Comparison of ENCODE assay signal across 22 cellular contexts in the genomic region with DNA sequence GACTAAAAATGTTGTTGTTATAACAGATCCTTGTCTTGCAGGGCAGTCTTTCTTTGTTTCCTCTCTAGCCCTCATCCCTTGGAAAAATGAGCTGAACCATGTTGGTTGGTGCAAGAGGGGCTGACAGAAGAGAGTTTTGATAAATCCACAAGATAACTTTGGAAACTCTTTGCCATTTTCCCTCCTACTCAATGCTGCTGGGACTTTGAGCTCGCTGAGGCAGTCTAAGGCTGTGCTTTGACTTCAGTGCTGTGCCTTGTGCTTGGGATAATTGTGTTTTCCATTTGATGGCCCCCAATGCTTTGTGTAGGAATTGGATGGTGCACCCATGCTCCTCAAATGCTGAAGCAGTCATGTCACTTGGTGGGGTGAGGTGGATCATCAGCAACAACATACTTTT. TPM values are rescaled to one million over a fixed set of nuclear protein-coding genes. Genes with fewer than 3 reads are reported as not detected.
DNase-seq lines count a peak whose midpoint lies in the region; FAIRE-seq and TF ChIP-seq lines count a peak whose summit lies in the region.
"Had no signal": no experiment of that assay in that cellular context is flagged by ENCODE, and none has a peak within 500 bp of the region (broad histone marks: within the 10 kb centered on the region; RNA-seq: fewer than 3 reads in every experiment).

No MANE protein-coding gene starts in this region.

- H3K4ac ChIP-seq in H1 (replicated peaks; ENCODE audit: insufficient read length, low read depth, low read length) (no peak overlapping the region), trophoblast cell (ENCODE audit: low read depth, low read length) (no peak overlapping the region)

- H2AK5ac ChIP-seq in H1 (ENCODE audit: low read depth, low read length) (no peak overlapping the region), trophoblast cell (ENCODE audit: low read length) (no peak overlapping the region)

- CTCF ChIA-PET in H1 (lab: Charles Lee; ENCODE audit: partially characterized antibody): interaction anchor here (1.3 to 2.0 kb wide), 2 partner anchors 10 to 14 kb away, joined by 3 to 8 read pairs; no protein-coding TSS in a partner anchor

- H4K5ac ChIP-seq in H1 (ENCODE audit: insufficient read length, low read depth, low read length): no peak overlapping the region

- no peak overlapping the region for H3K27ac ChIP-seq in H1 (ENCODE audit: low read depth, low read length)
- no peak overlapping the region for H3K27ac ChIP-seq in trophoblast cell (ENCODE audit: low read depth, low read length)
- H3K27ac ChIP-seq: 22Rv1; A549; BLaER1 treated with 17β-estradiol and CSF1 and Interleukin-3, amounts not matched to agents 10 nM and 100 nM; C4-2B had no signal

- no peak overlapping the region for H2AFZ ChIP-seq in H1 (ENCODE audit: low read length)
- no peak overlapping the region for H2AFZ ChIP-seq in trophoblast cell (ENCODE audit: insufficient read depth, low read length, poor library complexity)

- H3K14ac ChIP-seq in H1 (ENCODE audit: insufficient read length) (peak overlapping the region; percentile 83), trophoblast cell (ENCODE audit: low read length) (no peak overlapping the region)

- H3K23ac ChIP-seq in H1 (ENCODE audit: insufficient read length): peak overlapping the region; percentile 38
- H3K23ac ChIP-seq in trophoblast cell (ENCODE audit: low read length): peak overlapping the region; percentile 48

- H4K20me1 ChIP-seq in H1 (replicated peaks in 1 of 2; ENCODE audit: control insufficient read depth in 1 of 2, insufficient read depth in 2 of 2, low read length in 2 of 2): peaks cover 0 to 1% of the 10 kb centered on the region in 2 experiments

- H3K27ac Mint-ChIP-seq in T-helper 1 cell treated with Interleukin-12 subunit alpha and Interleukin-12 subunit beta and Interleukin-4 antibody, amounts not matched to agents 30 μg/mL and 1 μg/mL, for 36 hours: peak overlapping the region; percentile 45
- no peak overlapping the region for H3K27ac Mint-ChIP-seq in immature natural killer cell
- H3K27ac Mint-ChIP-seq: B cell; CD4-positive, alpha-beta T cell; CD8-positive, alpha-beta T cell had no signal

- H3K4me1 ChIP-seq in H1 (replicated peaks in 1 of 4; ENCODE audit: control insufficient read depth in 3 of 4, insufficient read depth in 4 of 4, low read length in 3 of 4): peaks cover 0 to 3% (median 1%) of the 10 kb centered on the region in 4 experiments; a peak in 3 of 7 replicates
- peaks cover 5% of the 10 kb centered on the region in 2 experiments for H3K4me1 ChIP-seq in trophoblast cell (ENCODE audit: control insufficient read depth in 1 of 2, insufficient read depth in 2 of 2, low read length in 2 of 2)
- H3K4me1 ChIP-seq: Caco-2 had no signal

- no peak overlapping the region for H3K4me3 Mint-ChIP-seq in T-helper 1 cell treated with Interleukin-12 subunit alpha and Interleukin-12 subunit beta and Interleukin-4 antibody, amounts not matched to agents 30 μg/mL and 1 μg/mL, for 36 hours
- H3K4me3 Mint-ChIP-seq in immature natural killer cell: no peak overlapping the region
- H3K4me3 Mint-ChIP-seq: B cell; CD4-positive, alpha-beta T cell; CD8-positive, alpha-beta T cell had no signal

- H3K9ac ChIP-seq in H1 (replicated peaks in 1 of 4; ENCODE audit: extremely low read depth in 1 of 4, low read depth in 3 of 4, low read length in 3 of 4) (no peak overlapping the region), trophoblast cell (ENCODE audit: low read length) (no peak overlapping the region)
- H3K9ac ChIP-seq: BLaER1 treated with 17β-estradiol and CSF1 and Interleukin-3, amounts not matched to agents 10 nM and 100 nM had no signal

- H3K23me2 ChIP-seq in H1 (ENCODE audit: low read depth, low read length): no peaks in the 10 kb centered on the region

- H3K56ac ChIP-seq in H1 (replicated peaks; ENCODE audit: insufficient read length, low read depth, low read length): no peak overlapping the region

- H3K79me2 ChIP-seq in H1 (ENCODE audit: control insufficient read depth in 1 of 2, insufficient read depth in 2 of 2, low read length in 2 of 2): peaks cover 2 to 36% of the 10 kb centered on the region in 2 experiments
- H3K79me2 ChIP-seq in trophoblast cell (ENCODE audit: control insufficient read depth, insufficient read depth, low read length, poor library complexity): no peaks in the 10 kb centered on the region

- H3K18ac ChIP-seq in H1 (ENCODE audit: extremely low read depth, low read length) (no peak overlapping the region), trophoblast cell (ENCODE audit: low read length) (peak overlapping the region; percentile 71)

- no peak for TF ChIP-seq RAD21 in H1 (IDR thresholded peaks at IDR 0.05 in 1 of 2, conservative IDR thresholded peaks at IDR 0.05 in 1 of 2; ENCODE audit: low read depth in 2 of 2, low read length in 2 of 2)

- no peak for TF ChIP-seq CTCF in H1 (IDR thresholded peaks at IDR 0.05; ENCODE audit: control extremely low read depth in 1 of 3, insufficient read depth in 1 of 3, low read depth in 1 of 3, low read length in 3 of 3)

- H3K9me3 Mint-ChIP-seq in T-helper 1 cell treated with Interleukin-12 subunit alpha and Interleukin-12 subunit beta and Interleukin-4 antibody, amounts not matched to agents 30 μg/mL and 1 μg/mL, for 36 hours: no peaks in the 10 kb centered on the region
- H3K9me3 Mint-ChIP-seq in immature natural killer cell: no peaks in the 10 kb centered on the region
- H3K9me3 Mint-ChIP-seq: CD4-positive, alpha-beta T cell; CD8-positive, alpha-beta T cell had no signal

- 82% methylated on average over 1 of the region's 1 CpG; no CpG with 5 or more reads in 1 of the 2 experiments for WGBS in H1 (ENCODE audit: extremely low coverage in 1 of 2, insufficient coverage in 1 of 2, insufficient read length in 1 of 2, insufficient replicate concordance in 2 of 2, low coverage in 1 of 2, low lambda C conversion rate in 2 of 2, missing lambda C conversion rate in 1 of 2), 2 experiments
- no CpG with 5 or more reads among the region's 1 CpG for WGBS in trophoblast cell (ENCODE audit: extremely low coverage, insufficient coverage, insufficient read length)

- H3K4me1 Mint-ChIP-seq in T-helper 1 cell treated with Interleukin-12 subunit alpha and Interleukin-12 subunit beta and Interleukin-4 antibody, amounts not matched to agents 30 μg/mL and 1 μg/mL, for 36 hours (ENCODE audit: low read depth): peaks cover 4% of the 10 kb centered on the region
- H3K4me1 Mint-ChIP-seq in immature natural killer cell: peaks cover 12 to 29% of the 10 kb centered on the region in 2 donors

- H3K79me1 ChIP-seq in H1 (ENCODE audit: low read depth, low read length): 0 out of 2 replicates have a peak, but pooled peaks cover 3% of the 10 kb centered on the region
- H3K79me1 ChIP-seq in trophoblast cell (ENCODE audit: low read length): no peaks in the 10 kb centered on the region

- H4K12ac ChIP-seq in trophoblast cell (ENCODE audit: low read depth, low read length): no peak overlapping the region

- TF ChIP-seq POLR2A in H1 (IDR thresholded peaks at IDR 0.05; ENCODE audit: control extremely low read depth in 1 of 2, low read depth in 2 of 2, low read length in 2 of 2): no peak

- H3K36me3 ChIP-seq in H1 (ENCODE audit: control insufficient read depth in 2 of 4, insufficient read depth in 4 of 4, low read length in 3 of 4) (no peaks in the 10 kb centered on the region), trophoblast cell (ENCODE audit: control insufficient read depth in 1 of 2, insufficient read depth in 2 of 2, low read length in 2 of 2) (peaks cover 2 to 3% of the 10 kb centered on the region in 2 experiments)

- H2BK12ac ChIP-seq in H1 (ENCODE audit: low read depth, low read length) (no peak overlapping the region), trophoblast cell (ENCODE audit: low read length) (peak overlapping the region; percentile 31)

- H2BK120ac ChIP-seq in H1 (replicated peaks; ENCODE audit: low read depth, low read length) (no peak overlapping the region), trophoblast cell (ENCODE audit: insufficient read depth, low read length, poor library complexity) (no peak overlapping the region)

- no peaks in the 10 kb centered on the region for H3K36me3 Mint-ChIP-seq in T-helper 1 cell treated with Interleukin-12 subunit alpha and Interleukin-12 subunit beta and Interleukin-4 antibody, amounts not matched to agents 30 μg/mL and 1 μg/mL, for 36 hours (ENCODE audit: low read depth)
- H3K36me3 Mint-ChIP-seq in immature natural killer cell: no peaks in the 10 kb centered on the region
- H3K36me3 Mint-ChIP-seq: CD8-positive, alpha-beta T cell had no signal

- no peaks in the 10 kb centered on the region for H3K9me3 ChIP-seq in H1 (ENCODE audit: insufficient read depth in 2 of 2, low read depth in 1 of 2, low read length in 1 of 2)
- no peaks in the 10 kb centered on the region for H3K9me3 ChIP-seq in trophoblast cell (ENCODE audit: insufficient read depth, low read depth, low read length)
- H3K9me3 ChIP-seq: A549, Caco-2 had no signal

- H4K91ac ChIP-seq in H1 (replicated peaks; ENCODE audit: insufficient read length, low read length) (no peak overlapping the region), trophoblast cell (ENCODE audit: low read depth, low read length) (no peak overlapping the region)

- H2BK5ac ChIP-seq in H1 (ENCODE audit: low read depth, low read length) (no peak overlapping the region), trophoblast cell (ENCODE audit: low read depth, low read length, poor library complexity) (no peak overlapping the region)

- TF ChIP-seq EP300 in H1 (IDR thresholded peaks at IDR 0.05; ENCODE audit: borderline replicate concordance in 1 of 2, low read depth in 2 of 2, low read length in 2 of 2): no peak

- FAIRE-seq in H1 (lab: Jason Lieb, UNC): no peak
- FAIRE-seq: A549, D721Med, G401.6, GM12891, GM18507 had no signal

- POLR2A ChIA-PET in H1 (lab: Charles Lee; ENCODE audit: partially characterized antibody): interaction anchor here (0.8 kb wide), 1 partner anchor 19 kb away, joined by 3 read pairs; no protein-coding TSS in a partner anchor

- H3K4me3 ChIP-seq in H1 (ENCODE audit: extremely low read depth in 1 of 4, insufficient read depth in 2 of 4, low read depth in 3 of 4, low read length in 4 of 4): no peak overlapping the region
- no peak overlapping the region for H3K4me3 ChIP-seq in trophoblast cell (ENCODE audit: low read depth, low read length)
- H3K4me3 ChIP-seq: A549; BLaER1 treated with 17β-estradiol and CSF1 and Interleukin-3, amounts not matched to agents 10 nM and 100 nM had no signal

- H3K4me2 ChIP-seq in H1 (ENCODE audit: insufficient read depth in 1 of 2, low read depth in 2 of 2, low read length in 2 of 2): no peak overlapping the region
- H3K4me2 ChIP-seq in trophoblast cell (ENCODE audit: low read length): no peak overlapping the region
- H3K4me2 ChIP-seq: A549 had no signal

- H2BK15ac ChIP-seq in H1 (ENCODE audit: low read length): no peak overlapping the region

- no peak overlapping the region for H4K8ac ChIP-seq in H1 (ENCODE audit: extremely low read depth, insufficient read depth, low read length)
- H4K8ac ChIP-seq in trophoblast cell (ENCODE audit: low read depth, low read length): no peak overlapping the region

- no peaks in the 10 kb centered on the region for H3K27me3 Mint-ChIP-seq in T-helper 1 cell treated with Interleukin-12 subunit alpha and Interleukin-12 subunit beta and Interleukin-4 antibody, amounts not matched to agents 30 μg/mL and 1 μg/mL, for 36 hours (ENCODE audit: low read depth)
- H3K27me3 Mint-ChIP-seq in immature natural killer cell (ENCODE audit: low read depth in 3 of 3): peaks cover 2 to 8% (median 2%) of the 10 kb centered on the region in 3 donors
- H3K27me3 Mint-ChIP-seq: B cell had no signal

- H2BK20ac ChIP-seq in H1 (ENCODE audit: low read length): no peak overlapping the region

- no peaks in the 10 kb centered on the region for H3K27me3 ChIP-seq in H1 (replicated peaks in 1 of 4; ENCODE audit: control insufficient read depth in 3 of 4, extremely low read depth in 1 of 4, insufficient read depth in 3 of 4, low read length in 3 of 4)
- H3K27me3 ChIP-seq in trophoblast cell (ENCODE audit: insufficient read depth, low read length): no peaks in the 10 kb centered on the region
- H3K27me3 ChIP-seq: BLaER1 treated with 17β-estradiol and CSF1 and Interleukin-3, amounts not matched to agents 10 nM and 100 nM had no signal

- DNase-seq in T-helper 1 cell: no peak
- no peak for DNase-seq in H1 (ENCODE audit: low read depth in 1 of 2, low spot score in 2 of 2)
- no peak for DNase-seq in trophoblast cell
- no peak for DNase-seq in immature natural killer cell
- no peak for DNase-seq in activated CD4-positive, alpha-beta T cell treated with anti-CD3 and anti-CD28 coated beads, Interleukin-2, amount 50 U/mL, for 48 hours
- DNase-seq: AML-193; Caco-2; Calu3; CD4-positive, alpha-beta T cell; CD8-positive, alpha-beta T cell; DMS79 treated with DMSO at 0.1 percent for 48 hours; GF-D8 had no signal

RNA-seq across cellular contexts. Expression of a gene that starts 31.7 kb away (rescaled TPM):
- total RNA-seq in H1 (2021; fragmentation: NEBNext Ultra II Directional; extraction: Animal tissue kit (Norgen Biotek cat#: 25700)): 17.2 and 19.0 TPM in 2 replicates
- polyA plus RNA-seq in H1 (2011; rRNA removed) (2.6 and 4.9 TPM in 2 replicates), immature natural killer cell (not detected)
- polyA plus RNA-seq in H1 (2011; cell fraction: cytosol; rRNA removed): 3.9 TPM
- polyA plus RNA-seq in H1 (2011; cell fraction: nucleus; rRNA removed): 4.0 TPM
- polyA plus RNA-seq in H1 (2012, experiment 1 of 2): 9.0 to 16.9 TPM (median 11.8 TPM) in 4 replicates
- 0.85 TPM for polyA plus RNA-seq in H1 (2012, experiment 2 of 2)
- 8.6 TPM for polyA plus RNA-seq in H1 (2013, experiment 1 of 2)
- polyA plus RNA-seq in H1 (2013, experiment 2 of 2): 9.7 TPM
- 28.3 and 46.9 TPM in 2 replicates for polyA minus RNA-seq in H1 (2011; rRNA and poly(A)+ RNA removed)
- 7.6 TPM for polyA minus RNA-seq in H1 (2011; cell fraction: cytosol; rRNA and poly(A)+ RNA removed)
- 52.9 TPM for polyA minus RNA-seq in H1 (2011; cell fraction: nucleus; rRNA and poly(A)+ RNA removed)
- 17.8 and 18.7 TPM in 2 replicates for polyA plus RNA-seq in trophoblast cell (2013)
